Comparison of ENCODE assay signal across 24 cellular contexts in genomic region chr2:241570961-241571581, GRCh38. TPM values are rescaled to one million over a fixed set of nuclear protein-coding genes. Genes with fewer than 3 reads are reported as not detected.
DNase-seq lines count a peak whose midpoint lies in the region; ATAC-seq and TF ChIP-seq lines count a peak whose summit lies in the region.
"Had no signal": no experiment of that assay in that cellular context is flagged by ENCODE, and none has a peak within 500 bp of the region (broad histone marks: within the 10 kb centered on the region; RNA-seq: fewer than 3 reads in every experiment).

No MANE protein-coding gene starts in this region.

- H3K27ac ChIP-seq in DND-41 (ENCODE audit: low read length) (no peak overlapping the region), RWPE1 (0 out of 2 replicates have a peak overlapping the region, but pooled peaks have one; percentile 1), Karpas-422 (ENCODE audit: low read length) (no peak overlapping the region)
- H3K27ac ChIP-seq: thyroid gland had no signal

- no peaks in the 10 kb centered on the region for H3K36me3 Mint-ChIP-seq in natural killer cell treated with Interleukin-12 subunit alpha and Interleukin-12 subunit beta and Interleukin-15 and Interleukin-18, amount 100 ng/mL, for 72 hours
- H3K36me3 Mint-ChIP-seq: CD14-positive monocyte had no signal

- no peaks in the 10 kb centered on the region for H4K20me1 ChIP-seq in DND-41 (ENCODE audit: insufficient read depth, low read length)
- no peaks in the 10 kb centered on the region for H4K20me1 ChIP-seq in Karpas-422 (ENCODE audit: insufficient read depth, low read depth, low read length)

- no peak overlapping the region for H3K4me2 ChIP-seq in DND-41 (ENCODE audit: insufficient read depth, low read length)
- no peak overlapping the region for H3K4me2 ChIP-seq in Karpas-422 (ENCODE audit: low read depth, low read length, poor library complexity, severe bottlenecking)
- H3K4me2 ChIP-seq: smooth muscle cell had no signal

- H3K9me3 ChIP-seq in DND-41 (ENCODE audit: insufficient read depth, low read length, severe bottlenecking), result no peaks in the 10 kb centered on the region
- H3K9me3 ChIP-seq in Karpas-422 (ENCODE audit: low read length), result no peaks in the 10 kb centered on the region
- H3K9me3 ChIP-seq: thyroid gland had no signal

- H2AFZ ChIP-seq in DND-41 (ENCODE audit: low read depth, low read length) (no peak overlapping the region), Karpas-422 (ENCODE audit: low read length) (no peak overlapping the region)

- CTCF ChIA-PET in RWPE1 (lab: Yijun Ruan, JAX), result no interaction called here

- ATAC-seq in DND-41 (ENCODE audit: insufficient read depth, low read depth) (0 out of 3 replicates have a peak, but pooled peaks have one; percentile 13), left cardiac atrium (peak; percentile 9 to 30), HG03521 (IDR thresholded peaks at IDR 0.05; ENCODE audit: unreplicated experiment) (no peak)
- peak; percentile 71 to 82 for ATAC-seq in natural killer cell treated with Interleukin-12 subunit alpha and Interleukin-12 subunit beta and Interleukin-15 and Interleukin-18, amount 100 ng/mL, for 72 hours

- H3K9ac ChIP-seq in DND-41 (ENCODE audit: low read depth, low read length) (no peak overlapping the region), Karpas-422 (ENCODE audit: low read length) (no peak overlapping the region)

- TF ChIP-seq CTCF in DND-41 (IDR thresholded peaks at IDR 0.05; ENCODE audit: borderline replicate concordance, extremely low read depth, low read length, poor library complexity, severe bottlenecking) (no peak), RWPE1 (conservative IDR thresholded peaks at IDR 0.05; ENCODE audit: low read depth) (no peak)

- no peaks in the 10 kb centered on the region for H3K9me2 ChIP-seq in Karpas-422 (replicated peaks; ENCODE audit: insufficient read depth, low read length)

- H3K27me3 ChIP-seq in DND-41 (ENCODE audit: insufficient read depth, low read length, poor library complexity) (no peaks in the 10 kb centered on the region), Karpas-422 (ENCODE audit: low read length) (no peaks in the 10 kb centered on the region)
- H3K27me3 ChIP-seq: thyroid gland had no signal

- intact Hi-C loops in left cardiac atrium (cut with DNase I), result no loop called here

- POLR2A ChIA-PET in RWPE1 (lab: Yijun Ruan, JAX; ENCODE audit: low non-redundant PET), result no interaction called here

- H3K4me3 Mint-ChIP-seq in natural killer cell treated with Interleukin-12 subunit alpha and Interleukin-12 subunit beta and Interleukin-15 and Interleukin-18, amount 100 ng/mL, for 72 hours, result peak overlapping the region; percentile 8
- H3K4me3 Mint-ChIP-seq: CD14-positive monocyte, neural crest cell had no signal

- no peak for DNase-seq in DND-41
- no peak for DNase-seq in RWPE1 (ENCODE audit: low spot score)
- DNase-seq in left cardiac atrium, result no peak
- no peak for DNase-seq in natural killer cell treated with Interleukin-12 subunit alpha and Interleukin-12 subunit beta and Interleukin-15 and Interleukin-18, amount 100 ng/mL, for 72 hours (ENCODE audit: low spot score)
- no peak for DNase-seq in CD1c-positive myeloid dendritic cell (ENCODE audit: extremely low spot score)
- DNase-seq in NCI-H510A treated with DMSO at 0.1 percent for 48 hours (lab: John Stamatoyannopoulos, UW), result no peak
- DNase-seq in Karpas-422, result no peak
- DNase-seq: activated CD8-positive, alpha-beta memory T cell treated with anti-CD3 and anti-CD28 coated beads for 24 hours; activated naive CD4-positive, alpha-beta T cell treated with anti-CD3 and anti-CD28 coated beads, Interleukin-2, amount 50 U/mL, for 16 hours; activated T-cell treated with anti-CD3 and anti-CD28 coated beads, Interleukin-2, amount 50 U/mL, for 48 hours; effector memory CD4-positive, alpha-beta T cell; HCEC 1CT; IMR-90; midbrain; NCI-H1417 treated with DMSO at 0.1 percent for 48 hours; NCI-H510A; stimulated activated CD4-positive, alpha-beta T cell treated with anti-CD3 and anti-CD28 coated beads, Interleukin-2, amount 100 ng/mL, for 48 hours; stimulated activated naive CD4-positive, alpha-beta T cell treated with Interleukin-2 at 50 U/mL for 16 hours; T-helper 9 cell; thyroid gland had no signal

- H3K27me3 Mint-ChIP-seq in natural killer cell treated with Interleukin-12 subunit alpha and Interleukin-12 subunit beta and Interleukin-15 and Interleukin-18, amount 100 ng/mL, for 72 hours, result no peaks in the 10 kb centered on the region

- H3K4me3 ChIP-seq in DND-41 (ENCODE audit: low read depth in 1 of 2, low read length in 2 of 2) (no peak overlapping the region), Karpas-422 (ENCODE audit: low read length) (no peak overlapping the region)
- H3K4me3 ChIP-seq: smooth muscle cell, thyroid gland had no signal

- H3K4me1 Mint-ChIP-seq in natural killer cell treated with Interleukin-12 subunit alpha and Interleukin-12 subunit beta and Interleukin-15 and Interleukin-18, amount 100 ng/mL, for 72 hours (ENCODE audit: low read depth in 2 of 2), result peaks cover 5 to 6% of the 10 kb centered on the region in 2 donors
- H3K4me1 Mint-ChIP-seq: CD14-positive monocyte had no signal

- no peaks in the 10 kb centered on the region for H3K4me1 ChIP-seq in DND-41 (ENCODE audit: insufficient read depth, low read length)
- H3K4me1 ChIP-seq in Karpas-422 (ENCODE audit: low read length), result no peaks in the 10 kb centered on the region
- H3K4me1 ChIP-seq: thyroid gland had no signal

- no peaks in the 10 kb centered on the region for H3K9me3 Mint-ChIP-seq in natural killer cell treated with Interleukin-12 subunit alpha and Interleukin-12 subunit beta and Interleukin-15 and Interleukin-18, amount 100 ng/mL, for 72 hours
- H3K9me3 Mint-ChIP-seq: neural crest cell had no signal

- H3K79me2 ChIP-seq in DND-41 (ENCODE audit: insufficient read depth, low read length) (no peaks in the 10 kb centered on the region), Karpas-422 (ENCODE audit: low read length) (no peaks in the 10 kb centered on the region)

- no peaks in the 10 kb centered on the region for H3K36me3 ChIP-seq in DND-41 (ENCODE audit: insufficient read depth, low read length)
- H3K36me3 ChIP-seq in Karpas-422 (ENCODE audit: insufficient read depth, low read length), result no peaks in the 10 kb centered on the region; the same call in 1 of the 2 replicates

- no peak overlapping the region for H3K27ac Mint-ChIP-seq in natural killer cell treated with Interleukin-12 subunit alpha and Interleukin-12 subunit beta and Interleukin-15 and Interleukin-18, amount 100 ng/mL, for 72 hours
- H3K27ac Mint-ChIP-seq: CD14-positive monocyte had no signal

RNA-seq across cellular contexts. Expression of gene BOK, which starts 12.5 kb away (rescaled TPM):
- 10 to 100 TPM; 20.4 to 30.2 TPM for total RNA-seq in left cardiac atrium
- total RNA-seq in natural killer cell treated with Interleukin-12 subunit alpha and Interleukin-12 subunit beta and Interleukin-15 and Interleukin-18, amount 100 ng/mL, for 72 hours, result 1 to 10 TPM; 1.0 to 2.2 TPM
- total RNA-seq in Karpas-422 (2014; rRNA removed; shearing (Covaris generic); ENCODE audit: low replicate concordance), result not detected in 2 replicates

Comparison
In these comparisons a context has a peak if more than half of its experiments do, and no peak if none do; other contexts are left out.
1. RNA of gene BOK, which starts 12.5 kb away (total RNA-seq): 20.4 to 30.2 TPM in left cardiac atrium; 1.0 to 2.2 TPM in natural killer cell treated with Interleukin-12 subunit alpha and Interleukin-12 subunit beta and Interleukin-15 and Interleukin-18, amount 100 ng/mL, for 72 hours and not detected in Karpas-422; every median in the first group is over 4 times any median in the second.